19 cellular contexts compared by ENCODE assay signal in the genomic region with DNA sequence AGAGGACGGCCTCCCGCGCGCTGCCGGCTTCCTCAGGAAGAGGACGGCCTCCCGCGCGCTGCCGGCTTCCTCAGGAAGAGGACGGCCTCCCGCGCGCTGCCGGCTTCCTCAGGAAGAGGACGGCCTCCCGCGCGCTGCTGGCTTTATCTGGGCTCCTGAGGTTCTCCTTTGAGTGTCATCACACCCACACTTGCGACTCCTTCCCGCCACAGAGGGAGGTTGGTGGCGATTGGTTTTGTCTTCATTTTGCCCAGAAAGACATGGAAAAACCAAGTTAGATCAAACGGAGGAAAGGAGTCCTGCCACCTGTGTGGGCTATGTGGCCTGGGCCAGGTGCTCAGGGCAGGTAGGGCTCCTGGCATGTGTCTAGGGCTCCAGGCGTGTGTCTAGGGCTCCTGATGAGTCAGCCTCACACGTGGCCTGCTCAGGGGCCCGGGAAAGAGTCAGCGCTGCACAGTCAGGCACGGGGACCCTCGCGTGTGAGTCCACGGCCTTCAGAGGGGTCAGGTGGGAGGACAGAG.
"Had no signal": no experiment of that assay in that cellular context is flagged by ENCODE, and none has a peak within 500 bp of the region (broad histone marks: within the 10 kb centered on the region; RNA-seq: fewer than 3 reads in every experiment).

No MANE protein-coding gene starts in this region.

- H3K4me3 ChIP-seq: coronary artery, heart right ventricle, left ventricle myocardium inferior, ovary, tibial artery had no signal

- H3K4me3 Mint-ChIP-seq: activated CD4-positive, alpha-beta T cell treated with anti-CD3 and anti-CD28 coated beads, Interleukin-2, amount 10 ng/mL, durations not matched to agents 24 days and 14 days; activated naive CD8-positive, alpha-beta T cell; nephron progenitor cell; WTC11 had no signal

- H3K27ac Mint-ChIP-seq: activated naive CD8-positive, alpha-beta T cell; nephron progenitor cell; WTC11 had no signal

- FAIRE-seq: endothelial cell of umbilical vein, keratinocyte had no signal

- H3K27me3 ChIP-seq: heart right ventricle, ovary, tibial artery had no signal

- H3K36me3 Mint-ChIP-seq: activated naive CD8-positive, alpha-beta T cell; WTC11 had no signal

- H3K27me3 Mint-ChIP-seq: activated CD4-positive, alpha-beta T cell treated with anti-CD3 and anti-CD28 coated beads, Interleukin-2, amount 10 ng/mL, durations not matched to agents 24 days and 14 days; activated naive CD8-positive, alpha-beta T cell had no signal

- H3K36me3 ChIP-seq: heart right ventricle, left ventricle myocardium inferior, ovary, tibial artery had no signal

- DNase-seq: activated CD4-positive, alpha-beta T cell treated with anti-CD3 and anti-CD28 coated beads, Interleukin-2, amount 10 ng/mL, durations not matched to agents 24 days and 14 days; activated gamma-delta T cell; activated T-cell treated with anti-CD3 and anti-CD28 coated beads for 4 hours; effector CD4-positive, alpha-beta T cell; foreskin melanocyte; heart right ventricle; left ventricle myocardium inferior; mesenchymal stem cell; nephron progenitor cell; ovary; stimulated activated CD4-positive, alpha-beta T cell treated with anti-CD3 and anti-CD28 coated beads, Interleukin-15, amount 100 ng/mL, for 24 hours; stimulated activated CD4-positive, alpha-beta T cell treated with anti-CD3 and anti-CD28 coated beads, Interleukin-4, amount 100 ng/mL, for 24 hours; T-helper 1 cell; tibial artery had no signal

- H3K9me3 Mint-ChIP-seq: activated CD4-positive, alpha-beta T cell treated with anti-CD3 and anti-CD28 coated beads, Interleukin-2, amount 10 ng/mL, durations not matched to agents 24 days and 14 days; nephron progenitor cell; WTC11 had no signal

- H3K9me3 ChIP-seq: heart right ventricle, left ventricle myocardium inferior, ovary, tibial artery had no signal

- ATAC-seq: heart right ventricle, WTC11 had no signal

- H3K27ac ChIP-seq: coronary artery, heart right ventricle, left ventricle myocardium inferior, ovary, tibial artery had no signal
